In genomic region chr17:65584604-65585521, GRCh38 we compare ENCODE assay signal across 1 cellular context.
TF ChIP-seq lines count a peak whose summit lies in the region.

No MANE protein-coding gene starts in this region.

TF ChIP-seq in GM12878, 131 proteins besides CTCF, POLR2A, EP300 and RAD21 (continued from another document):
- TF ChIP-seq ZNF592 (IDR thresholded peaks at IDR 0.05): no peak
- no peak for TF ChIP-seq ZSCAN29 (IDR thresholded peaks at IDR 0.05)
- TF ChIP-seq NR2C1 (IDR thresholded peaks at IDR 0.05): no peak
- no peak for TF ChIP-seq HDGF (IDR thresholded peaks at IDR 0.05)
- TF ChIP-seq TCF12 (IDR thresholded peaks at IDR 0.05; ENCODE audit: low read depth, low read length): no peak
- TF ChIP-seq EGR1 (IDR thresholded peaks at IDR 0.05; ENCODE audit: borderline replicate concordance in 1 of 2, low read depth in 2 of 2, low read length in 2 of 2): no peak
- TF ChIP-seq CUX1 (IDR thresholded peaks at IDR 0.05; ENCODE audit: insufficient replicate concordance, low read depth, low read length): no peak
- TF ChIP-seq MYC (IDR thresholded peaks at IDR 0.05; ENCODE audit: insufficient read depth, insufficient read length, insufficient replicate concordance, low read length, severe bottlenecking): no peak
- no peak for TF ChIP-seq PML (IDR thresholded peaks at IDR 0.05; ENCODE audit: low read length)
